In genomic region chr1:206111528-206111927, GRCh38 we compare ENCODE assay signal across 1 cellular context.
TF ChIP-seq lines count a peak whose summit lies in the region.

No MANE protein-coding gene starts in this region.

TF ChIP-seq in HepG2, 621 proteins besides CTCF, POLR2A, EP300 and RAD21:
- TF ChIP-seq, protein P1, sequence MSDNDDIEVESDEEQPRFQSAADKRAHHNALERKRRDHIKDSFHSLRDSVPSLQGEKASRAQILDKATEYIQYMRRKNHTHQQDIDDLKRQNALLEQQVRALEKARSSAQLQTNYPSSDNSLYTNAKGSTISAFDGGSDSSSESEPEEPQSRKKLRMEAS (IDR thresholded peaks at IDR 0.05) = peak; percentile 30; the same call in 1 of the 2 replicates
- TF ChIP-seq ZNF879 (CRISPR knock-in tag; IDR thresholded peaks at IDR 0.05) = no peak
- TF ChIP-seq BHLHE40 (IDR thresholded peaks at IDR 0.05; ENCODE audit: low read length) = peak; percentile 59; the same call in 1 of the 2 replicates
- no peak for TF ChIP-seq KDM6A (CRISPR knock-in tag; IDR thresholded peaks at IDR 0.05; ENCODE audit: low read depth)
- peak; percentile 33; the same call in 1 of the 2 replicates for TF ChIP-seq TFDP1 (CRISPR knock-in tag; IDR thresholded peaks at IDR 0.05; ENCODE audit: borderline replicate concordance)
- no peak for TF ChIP-seq DMTF1 (CRISPR knock-in tag; IDR thresholded peaks at IDR 0.05)
